ENCODE assay signal across 8 cellular contexts in the genomic region with DNA sequence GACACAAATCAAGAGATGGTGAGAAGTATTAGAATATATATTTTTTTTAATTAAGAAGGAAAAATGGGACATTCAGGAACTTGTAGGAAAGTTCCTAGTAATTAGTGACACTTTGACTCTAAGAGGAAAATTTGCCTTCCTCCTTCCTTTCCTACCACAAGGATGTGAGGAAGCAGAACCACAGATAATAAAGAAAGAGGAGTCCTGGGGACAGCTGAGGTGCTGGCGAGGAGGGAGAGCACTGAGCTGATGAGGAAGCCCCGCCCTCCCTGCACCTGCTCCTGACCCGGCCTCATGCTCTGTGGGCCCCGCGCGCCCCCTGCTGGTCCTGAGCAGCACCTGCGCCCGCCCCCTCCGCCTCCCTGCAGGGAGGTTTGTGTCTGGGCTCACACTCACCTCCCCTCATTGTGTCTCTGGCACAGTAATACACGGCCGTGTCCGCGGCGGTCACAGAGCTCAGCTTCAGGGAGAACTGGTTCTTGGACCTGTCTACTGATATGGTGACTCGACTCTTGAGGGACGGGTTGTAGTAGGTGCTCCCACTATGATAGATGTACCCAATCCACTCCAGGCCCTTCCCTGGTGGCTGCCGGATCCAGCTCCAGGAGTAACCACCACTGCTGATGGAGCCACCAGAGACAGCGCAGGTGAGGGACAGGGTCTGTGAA.
DNase-seq lines count a peak whose midpoint lies in the region; ATAC-seq and TF ChIP-seq lines count a peak whose summit lies in the region.
"Not testable (repeated sequence)": the region's sequence is repeated elsewhere in the genome, so short reads cannot be mapped to it uniquely, and the experiment has no call there.

No MANE protein-coding gene starts in this region.

- H3K4me1 Mint-ChIP-seq in CD14-positive monocyte, result peaks cover 12% of the 10 kb centered on the region
- not testable (repeated sequence) for H3K4me1 Mint-ChIP-seq in immature natural killer cell

- TF ChIP-seq RAD21 in SK-N-SH (IDR thresholded peaks at IDR 0.05; ENCODE audit: low read length), result peak; percentile 14; the same call in 1 of the 2 replicates

- H3F3A ChIP-seq in SK-N-SH (replicated peaks; ENCODE audit: insufficient read depth), result not testable (repeated sequence)

- not testable (repeated sequence) for H3K9ac ChIP-seq in SK-N-SH

- H3K9me2 ChIP-seq in SK-N-SH, result not testable (repeated sequence)

- H3K9me3 ChIP-seq in HEK293 (ENCODE audit: control insufficient read depth, insufficient read depth, low read depth, low read length); SK-N-SH: not testable (repeated sequence)

- peak; percentile 58 to 73 for ATAC-seq in activated naive CD4-positive, alpha-beta T cell treated with anti-CD3 and anti-CD28 coated beads, Interleukin-2, amount 50 U/mL, for 72 hours

- H3K4me1 ChIP-seq in HEK293 (ENCODE audit: control insufficient read depth, insufficient read depth, low read length); SK-N-SH (ENCODE audit: control insufficient read depth in 1 of 2, insufficient read depth in 2 of 2, low read depth in 1 of 2, low read length in 1 of 2): not testable (repeated sequence)

- H3K9me3 Mint-ChIP-seq in CD14-positive monocyte; activated naive CD4-positive, alpha-beta T cell treated with anti-CD3 and anti-CD28 coated beads, Interleukin-2, amount 50 U/mL, for 72 hours; immature natural killer cell: not testable (repeated sequence)

- H3K27me3 Mint-ChIP-seq in CD14-positive monocyte (ENCODE audit: low read depth in 3 of 3); immature natural killer cell (ENCODE audit: low read depth in 3 of 3): not testable (repeated sequence)

- H3K27me3 ChIP-seq in SK-N-SH (ENCODE audit: insufficient read depth), result not testable (repeated sequence)

- H2AFZ ChIP-seq in SK-N-SH (ENCODE audit: low read depth), result not testable (repeated sequence)

- H3K79me2 ChIP-seq in SK-N-SH (ENCODE audit: insufficient read depth), result not testable (repeated sequence)

- not testable (repeated sequence) for H3K4me3 Mint-ChIP-seq in CD14-positive monocyte, immature natural killer cell

- not testable (repeated sequence) for H3K4me3 ChIP-seq in HEK293 (ENCODE audit: low read depth, low read length); SK-N-SH (ENCODE audit: low read depth in 2 of 2, low read length in 1 of 2)

- peak; percentile 95 for TF ChIP-seq CTCF in CD14-positive monocyte (IDR thresholded peaks at IDR 0.05)
- peak; percentile 76 for TF ChIP-seq CTCF in HEK293 (tag by site-specific recombination; IDR thresholded peaks at IDR 0.05)
- TF ChIP-seq CTCF in SK-N-SH (IDR thresholded peaks at IDR 0.05), result peak; percentile 44

- peak; percentile 61 for DNase-seq in CD14-positive monocyte (ENCODE audit: low spot score)
- not testable (repeated sequence) for DNase-seq in SK-N-SH
- DNase-seq in activated CD8-positive, alpha-beta memory T cell treated with anti-CD3 and anti-CD28 coated beads for 1 hour (ENCODE audit: extremely low read depth in 1 of 2, low read depth in 1 of 2), result peak; percentile 36 to 61
- DNase-seq in activated naive CD4-positive, alpha-beta T cell treated with anti-CD3 and anti-CD28 coated beads, Interleukin-2, amount 50 U/mL, for 72 hours (ENCODE audit: low spot score in 2 of 2), result peak in 1 of 2 donors; percentile 90
- DNase-seq in immature natural killer cell, result peak; percentile 44 to 58 (median 51)
- DNase-seq in stimulated activated CD4-positive, alpha-beta T cell treated with anti-CD3 and anti-CD28 coated beads, Interleukin-12 subunit alpha, Interleukin-12 subunit beta, amount 100 ng/mL, for 4 hours, result peak; percentile 65
- peak; percentile 78 for DNase-seq in stimulated activated CD8-positive, alpha-beta memory T cell treated with anti-CD3 and anti-CD28 coated beads, Interleukin-4, amount 100 ng/mL, for 48 hours

- CTCF ChIA-PET in HEK293 (lab: Yijun Ruan, JAX) (interaction anchor here (0.6 to 4.9 kb wide), 26 partner anchors 8 to 795 kb away, joined by 3 to 40 read pairs (median 3); no protein-coding TSS in a partner anchor), SK-N-SH (lab: Yijun Ruan, JAX) (interaction anchor here (1.0 kb wide), 1 partner anchor 62 kb away, joined by 4 read pairs; no protein-coding TSS in a partner anchor)

- not testable (repeated sequence) for H3K27ac Mint-ChIP-seq in CD14-positive monocyte; activated naive CD4-positive, alpha-beta T cell treated with anti-CD3 and anti-CD28 coated beads, Interleukin-2, amount 50 U/mL, for 72 hours; immature natural killer cell

- H3K36me3 ChIP-seq in HEK293 (ENCODE audit: control insufficient read depth in 2 of 2, insufficient read depth in 1 of 2, low read length in 2 of 2); SK-N-SH (replicated peaks in 1 of 2; ENCODE audit: control insufficient read depth in 1 of 2, insufficient read depth in 2 of 2, low read length in 1 of 2): not testable (repeated sequence)

- 0% methylated on average over 1 of the region's 18 CpGs for WGBS in SK-N-SH (ENCODE audit: low lambda C conversion rate)

- H4K20me1 ChIP-seq in SK-N-SH (ENCODE audit: insufficient read depth), result not testable (repeated sequence)

- TF ChIP-seq EP300 in SK-N-SH (IDR thresholded peaks at IDR 0.05; ENCODE audit: borderline replicate concordance in 1 of 2, low read depth in 1 of 2, low read length in 1 of 2), result not testable (repeated sequence)

- POLR2A ChIA-PET in HEK293 (lab: Yijun Ruan, JAX), result interaction anchor here (0.7 kb wide), 1 partner anchor 72 kb away, joined by 3 read pairs; no protein-coding TSS in a partner anchor
- POLR2A ChIA-PET in SK-N-SH (lab: Yijun Ruan, JAX), result not testable (repeated sequence)

- intact Hi-C loops in CD14-positive monocyte (cut with micrococcal nuclease), result not testable (repeated sequence)

- not testable (repeated sequence) for H3K27ac ChIP-seq in HEK293 (ENCODE audit: extremely low read depth, low read depth, low read length); SK-N-SH (ENCODE audit: low read depth in 2 of 2, low read length in 1 of 2)

- not testable (repeated sequence) for H3K4me2 ChIP-seq in SK-N-SH

- not testable (repeated sequence) for H3K36me3 Mint-ChIP-seq in CD14-positive monocyte; activated naive CD4-positive, alpha-beta T cell treated with anti-CD3 and anti-CD28 coated beads, Interleukin-2, amount 50 U/mL, for 72 hours; immature natural killer cell

TF ChIP-seq in HEK293, 187 proteins besides CTCF, POLR2A, EP300 and RAD21 (continues in another document):
- peak; percentile 35; the same call in 1 of the 2 replicates for TF ChIP-seq ZNF561 (tag by site-specific recombination; IDR thresholded peaks at IDR 0.05; ENCODE audit: borderline replicate concordance)
- TF ChIP-seq KLF8 (tag by site-specific recombination; IDR thresholded peaks at IDR 0.05), result 0 out of 2 replicates have a peak, but pooled peaks have one; percentile 49
- peak; percentile 67 for TF ChIP-seq ZNF654 (tag by site-specific recombination; IDR thresholded peaks at IDR 0.05; ENCODE audit: low read depth)
- peak; percentile 59 for TF ChIP-seq ZNF660 (tag by site-specific recombination; IDR thresholded peaks at IDR 0.05)
- peak; percentile 52; the same call in 1 of the 2 replicates for TF ChIP-seq ZBTB17 (tag by site-specific recombination; IDR thresholded peaks at IDR 0.05)
- TF ChIP-seq WT1 (tag by site-specific recombination; IDR thresholded peaks at IDR 0.05), result 0 out of 2 replicates have a peak, but pooled peaks have one; percentile 17
- TF ChIP-seq SP3 (tag by site-specific recombination; IDR thresholded peaks at IDR 0.05), result peak; percentile 62
- TF ChIP-seq KLF9 (tag by site-specific recombination; IDR thresholded peaks at IDR 0.05; ENCODE audit: low read depth), result peak; percentile 48
- TF ChIP-seq, protein P1, sequence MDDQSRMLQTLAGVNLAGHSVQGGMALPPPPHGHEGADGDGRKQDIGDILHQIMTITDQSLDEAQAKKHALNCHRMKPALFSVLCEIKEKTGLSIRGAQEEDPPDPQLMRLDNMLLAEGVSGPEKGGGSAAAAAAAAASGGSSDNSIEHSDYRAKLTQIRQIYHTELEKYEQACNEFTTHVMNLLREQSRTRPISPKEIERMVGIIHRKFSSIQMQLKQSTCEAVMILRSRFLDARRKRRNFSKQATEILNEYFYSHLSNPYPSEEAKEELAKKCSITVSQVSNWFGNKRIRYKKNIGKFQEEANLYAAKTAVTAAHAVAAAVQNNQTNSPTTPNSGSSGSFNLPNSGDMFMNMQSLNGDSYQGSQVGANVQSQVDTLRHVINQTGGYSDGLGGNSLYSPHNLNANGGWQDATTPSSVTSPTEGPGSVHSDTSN (CRISPR knock-in tag; IDR thresholded peaks at IDR 0.05), result peak; percentile 35; the same call in 1 of the 2 replicates

Comparison
In these comparisons a context has a peak if more than half of its experiments do, and no peak if none do; other contexts are left out.
1. CTCF ChIP-seq: peak in every context shown above with its lines; median percentile 95 in CD14-positive monocyte; 76 in HEK293; 44 in SK-N-SH.